1 cellular context compared by ENCODE assay signal in the genomic region with DNA sequence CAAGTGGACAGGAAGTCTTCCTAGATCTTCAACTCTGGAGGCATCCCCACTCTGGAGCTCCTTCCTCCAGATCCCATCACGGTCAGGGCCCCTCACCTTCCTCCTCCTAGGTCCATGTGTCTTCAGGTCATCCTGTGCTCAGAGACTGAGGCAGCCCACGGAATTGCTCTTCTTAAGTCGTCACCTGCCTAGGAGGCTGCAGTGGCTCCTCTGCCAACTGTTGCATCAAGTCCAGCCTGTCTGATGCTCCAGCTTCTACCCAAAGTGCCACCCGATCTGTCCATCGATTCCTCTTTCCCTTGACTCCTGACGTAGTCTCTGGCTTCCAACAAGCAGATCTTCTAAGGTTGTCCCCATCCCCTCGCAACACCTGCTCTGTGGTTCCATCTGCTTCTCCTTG.
TF ChIP-seq lines count a peak whose summit lies in the region.

No MANE protein-coding gene starts in this region.

TF ChIP-seq in H1, 55 proteins besides CTCF, POLR2A, EP300 and RAD21:
- TF ChIP-seq GTF2F1 (IDR thresholded peaks at IDR 0.05; ENCODE audit: borderline replicate concordance, low read depth, low read length) (no peak), SP4 (IDR thresholded peaks at IDR 0.05; ENCODE audit: low read length) (no peak), SP2 (IDR thresholded peaks at IDR 0.05; ENCODE audit: low read length) (no peak), CREB1 (IDR thresholded peaks at IDR 0.05) (no peak), SIX5 (IDR thresholded peaks at IDR 0.05; ENCODE audit: low read depth, low read length) (no peak), CHD1 (IDR thresholded peaks at IDR 0.05; ENCODE audit: low read depth, low read length) (no peak), TCF12 (IDR thresholded peaks at IDR 0.05; ENCODE audit: low read depth, low read length) (no peak), HDAC6 (IDR thresholded peaks at IDR 0.05; ENCODE audit: low read depth, low read length) (no peak), BACH1 (IDR thresholded peaks at IDR 0.05; ENCODE audit: low read length) (no peak), CTBP2 (IDR thresholded peaks at IDR 0.05; ENCODE audit: borderline replicate concordance, insufficient read depth, insufficient read length, low read length) (no peak), SIRT6 (IDR thresholded peaks at IDR 0.05; ENCODE audit: low read length) (no peak), KDM1A (IDR thresholded peaks at IDR 0.05; ENCODE audit: borderline replicate concordance, low read length) (no peak), BRCA1 (IDR thresholded peaks at IDR 0.05; ENCODE audit: low read depth, low read length) (no peak), CHD2 (IDR thresholded peaks at IDR 0.05; ENCODE audit: low read length) (no peak), FOSL1 (IDR thresholded peaks at IDR 0.05; ENCODE audit: insufficient read depth, low read depth, low read length) (no peak), MAX (IDR thresholded peaks at IDR 0.05) (no peak)
- TF ChIP-seq, protein P1, sequence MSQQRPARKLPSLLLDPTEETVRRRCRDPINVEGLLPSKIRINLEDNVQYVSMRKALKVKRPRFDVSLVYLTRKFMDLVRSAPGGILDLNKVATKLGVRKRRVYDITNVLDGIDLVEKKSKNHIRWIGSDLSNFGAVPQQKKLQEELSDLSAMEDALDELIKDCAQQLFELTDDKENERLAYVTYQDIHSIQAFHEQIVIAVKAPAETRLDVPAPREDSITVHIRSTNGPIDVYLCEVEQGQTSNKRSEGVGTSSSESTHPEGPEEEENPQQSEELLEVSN (IDR thresholded peaks at IDR 0.05) = no peak
